Comparison of ENCODE assay signal across 22 cellular contexts in the genomic region with DNA sequence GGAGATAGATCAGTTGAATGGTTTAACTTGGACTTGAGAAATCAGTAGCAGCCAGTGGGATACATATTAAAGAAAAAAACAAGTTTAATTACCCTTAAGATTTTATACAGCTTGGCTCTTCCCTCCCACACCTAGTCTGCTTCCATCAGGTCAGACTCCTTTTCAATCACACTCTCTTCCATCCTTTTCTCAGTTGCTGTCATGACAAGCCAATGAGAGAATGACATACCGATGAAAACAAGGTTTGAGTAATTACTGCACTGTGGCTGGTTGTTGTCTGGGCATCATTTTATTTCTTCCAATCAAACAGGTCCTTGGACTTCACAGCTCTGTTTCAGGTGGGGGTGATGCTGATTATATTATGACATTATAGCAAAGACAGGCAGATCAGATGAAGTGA.
"Had no signal": no experiment of that assay in that cellular context is flagged by ENCODE, and none has a peak within 500 bp of the region (broad histone marks: within the 10 kb centered on the region; RNA-seq: fewer than 3 reads in every experiment).

No MANE protein-coding gene starts in this region.

- H3K9me3 Mint-ChIP-seq: neural progenitor cell; stimulated activated memory B cell treated with anti-CD40 and anti-IgM and Interleukin-4, amounts not matched to agents 10 μg/mL and 1 μg/mL and 100 μg/mL, for 72 hours; stimulated activated naive CD8-positive, alpha-beta T cell treated with anti-CD3 and anti-CD28 coated beads, Interleukin-15, Interleukin-2, amounts not matched to agents 100 ng/mL and 50 ng/mL, for 24 hours had no signal

- H3K36me3 Mint-ChIP-seq: neural progenitor cell had no signal

- H3K4me1 Mint-ChIP-seq: neural progenitor cell had no signal

- H3K27ac Mint-ChIP-seq: naive thymus-derived CD8-positive, alpha-beta T cell; neural progenitor cell; progenitor cell of endocrine pancreas; stimulated activated memory B cell treated with anti-CD40 and anti-IgM and Interleukin-4, amounts not matched to agents 10 μg/mL and 1 μg/mL and 100 μg/mL, for 72 hours; stimulated activated naive CD8-positive, alpha-beta T cell treated with anti-CD3 and anti-CD28 coated beads, Interleukin-15, Interleukin-2, amounts not matched to agents 100 ng/mL and 50 ng/mL, for 24 hours had no signal

- H3K4me3 Mint-ChIP-seq: naive thymus-derived CD8-positive, alpha-beta T cell; neural progenitor cell; stimulated activated memory B cell treated with anti-CD40 and anti-IgM and Interleukin-4, amounts not matched to agents 10 μg/mL and 1 μg/mL and 100 μg/mL, for 72 hours; stimulated activated naive CD8-positive, alpha-beta T cell treated with anti-CD3 and anti-CD28 coated beads, Interleukin-15, Interleukin-2, amounts not matched to agents 100 ng/mL and 50 ng/mL, for 24 hours had no signal

- FAIRE-seq: pancreas had no signal

- H3K27ac ChIP-seq: epithelial cell of prostate, esophagus muscularis mucosa, gastrocnemius medialis, heart right ventricle, neural progenitor cell, pancreas, tibial artery, upper lobe of left lung, vagina had no signal

- H3K27me3 Mint-ChIP-seq: naive thymus-derived CD8-positive, alpha-beta T cell; progenitor cell of endocrine pancreas; stimulated activated memory B cell treated with anti-CD40 and anti-IgM and Interleukin-4, amounts not matched to agents 10 μg/mL and 1 μg/mL and 100 μg/mL, for 72 hours; stimulated activated naive CD8-positive, alpha-beta T cell treated with anti-CD3 and anti-CD28 coated beads, Interleukin-15, Interleukin-2, amounts not matched to agents 100 ng/mL and 50 ng/mL, for 24 hours had no signal

- H3K27me3 ChIP-seq: esophagus muscularis mucosa, gastrocnemius medialis, heart right ventricle, neural progenitor cell, pancreas, tibial artery, upper lobe of left lung, vagina had no signal

- H3K36me3 ChIP-seq: esophagus muscularis mucosa, gastrocnemius medialis, heart right ventricle, neural progenitor cell, pancreas, tibial artery, upper lobe of left lung, vagina had no signal

- H3K4me3 ChIP-seq: esophagus muscularis mucosa, gastrocnemius medialis, heart right ventricle, mucosa of descending colon, neural progenitor cell, pancreas, tibial artery, upper lobe of left lung, vagina had no signal

- DNase-seq: cortex of kidney; effector memory CD4-positive, alpha-beta T cell; gastrocnemius medialis; heart right ventricle; hypothalamus; kidney glomerular epithelial cell; mucosa of descending colon; naive thymus-derived CD8-positive, alpha-beta T cell; nucleus accumbens; pancreas; right cardiac atrium; stimulated activated CD4-positive, alpha-beta T cell treated with anti-CD3 and anti-CD28 coated beads, Interleukin-4, amount 100 ng/mL, for 1 hour; stimulated activated CD8-positive, alpha-beta memory T cell treated with anti-CD3 and anti-CD28 coated beads, Interleukin-4, amount 100 ng/mL, for 48 hours; tibial artery; upper lobe of left lung had no signal

- H3K4me2 ChIP-seq: neural progenitor cell had no signal

- H3K4me1 ChIP-seq: neural progenitor cell, vagina had no signal

- ATAC-seq: gastrocnemius medialis; heart right ventricle; mucosa of descending colon; naive thymus-derived CD8-positive, alpha-beta T cell; pancreas; right cardiac atrium; stimulated activated memory B cell treated with anti-CD40 and anti-IgM and Interleukin-4, amounts not matched to agents 10 μg/mL and 1 μg/mL and 100 μg/mL, for 72 hours had no signal

- H2AFZ ChIP-seq: neural progenitor cell had no signal
